10 cellular contexts compared by ENCODE assay signal in the genomic region with DNA sequence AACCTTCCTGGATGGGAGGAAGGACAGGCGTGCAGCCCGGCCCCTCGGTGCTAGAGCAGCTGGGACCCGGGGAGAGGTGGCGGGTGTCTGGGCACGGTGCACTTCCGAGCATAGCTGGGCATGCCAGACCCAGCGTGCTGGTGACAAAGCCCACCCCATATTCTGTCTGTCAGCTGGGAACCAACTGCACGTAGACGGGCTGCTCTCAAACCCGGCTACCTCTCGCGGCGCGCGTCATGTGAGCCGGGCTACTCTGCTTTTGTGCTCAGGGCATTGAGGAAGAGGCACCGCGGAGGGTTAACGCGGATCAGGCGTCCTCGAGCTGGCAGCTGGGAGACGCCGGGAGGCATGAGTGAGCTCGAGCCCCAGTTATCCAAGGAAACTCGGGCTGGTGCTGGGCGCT.
A peak's percentile ranks its signal among the peaks of the same experiment; 100 is the strongest.
DNase-seq lines count a peak whose midpoint lies in the region; ATAC-seq and TF ChIP-seq lines count a peak whose summit lies in the region.
"Had no signal": no experiment of that assay in that cellular context is flagged by ENCODE, and none has a peak within 500 bp of the region (broad histone marks: within the 10 kb centered on the region; RNA-seq: fewer than 3 reads in every experiment).

No MANE protein-coding gene starts in this region.

- POLR2A ChIA-PET in PC-3 (lab: Charles Lee; ENCODE audit: unreplicated experiment): no interaction called here

- no peak overlapping the region for H3K27ac ChIP-seq in hepatocyte
- H3K27ac ChIP-seq in smooth muscle cell (ENCODE audit: low read depth): no peak overlapping the region
- H3K27ac ChIP-seq in PC-3 (ENCODE audit: low read length): no peak overlapping the region

- H3K4me3 ChIP-seq in hepatocyte (no peak overlapping the region), smooth muscle cell (no peak overlapping the region), PC-3 (ENCODE audit: low read length) (no peak overlapping the region)

- H3K9me2 ChIP-seq in hepatocyte (replicated peaks; ENCODE audit: insufficient read depth): no peaks in the 10 kb centered on the region
- no peaks in the 10 kb centered on the region for H3K9me2 ChIP-seq in PC-3 (replicated peaks; ENCODE audit: low read length)

- H2AFZ ChIP-seq in hepatocyte (no peak overlapping the region), smooth muscle cell (ENCODE audit: low read depth) (no peak overlapping the region), PC-3 (ENCODE audit: low read length) (no peak overlapping the region)

- H4K20me1 ChIP-seq in hepatocyte (ENCODE audit: insufficient read depth, poor library complexity, severe bottlenecking) (no peaks in the 10 kb centered on the region), smooth muscle cell (ENCODE audit: low read depth) (no peaks in the 10 kb centered on the region), PC-3 (ENCODE audit: low read length) (no peaks in the 10 kb centered on the region)

- H3K9me3 ChIP-seq in hepatocyte (ENCODE audit: low read depth) (no peaks in the 10 kb centered on the region), smooth muscle cell (replicated peaks; ENCODE audit: low read depth) (no peaks in the 10 kb centered on the region), PC-3 (ENCODE audit: low read length) (no peaks in the 10 kb centered on the region)

- CTCF ChIA-PET in PC-3 (lab: Charles Lee): no interaction called here

- peaks cover 14% of the 10 kb centered on the region for H3K4me1 ChIP-seq in hepatocyte (ENCODE audit: insufficient read depth)
- peaks cover 26% of the 10 kb centered on the region for H3K4me1 ChIP-seq in smooth muscle cell (ENCODE audit: low read depth)
- no peaks in the 10 kb centered on the region for H3K4me1 ChIP-seq in PC-3 (ENCODE audit: insufficient read depth, low read length)

- BruUV-seq in PC-3 (replicated peaks; lab: Mats Ljungman, UMichigan): no TSS peak

- intact Hi-C loops in PC-3 (cut with micrococcal nuclease): no loop called here

- no peaks in the 10 kb centered on the region for H3K27me3 ChIP-seq in hepatocyte
- H3K27me3 ChIP-seq in smooth muscle cell (ENCODE audit: low read depth): no peaks in the 10 kb centered on the region
- H3K27me3 ChIP-seq in PC-3 (ENCODE audit: low read length): no peaks in the 10 kb centered on the region

- H3K9ac ChIP-seq in smooth muscle cell (ENCODE audit: low read depth) (no peak overlapping the region), PC-3 (ENCODE audit: low read length) (no peak overlapping the region)

- ATAC-seq in PC-3: no peak
- ATAC-seq in HG03460 (IDR thresholded peaks at IDR 0.05; ENCODE audit: unreplicated experiment): no peak

- H3K79me2 ChIP-seq in hepatocyte: no peaks in the 10 kb centered on the region
- no peaks in the 10 kb centered on the region for H3K79me2 ChIP-seq in smooth muscle cell (ENCODE audit: low read depth)
- H3K79me2 ChIP-seq in PC-3 (ENCODE audit: low read length): no peaks in the 10 kb centered on the region

- H3F3A ChIP-seq in smooth muscle cell (ENCODE audit: low read depth): no peaks in the 10 kb centered on the region
- H3F3A ChIP-seq in PC-3 (ENCODE audit: low read length, unreplicated experiment): no peaks in the 10 kb centered on the region

- TF ChIP-seq CTCF in hepatocyte (IDR thresholded peaks at IDR 0.05; ENCODE audit: poor library complexity) (no peak), smooth muscle cell (IDR thresholded peaks at IDR 0.05; ENCODE audit: borderline replicate concordance, insufficient read depth, poor library complexity, severe bottlenecking) (no peak), PC-3 (conservative IDR thresholded peaks at IDR 0.05; ENCODE audit: low read depth, low read length) (no peak)

- no peaks in the 10 kb centered on the region for H3K36me3 ChIP-seq in hepatocyte (replicated peaks; ENCODE audit: insufficient read depth, low read depth)
- H3K36me3 ChIP-seq in smooth muscle cell (ENCODE audit: low read depth): no peaks in the 10 kb centered on the region
- no peaks in the 10 kb centered on the region for H3K36me3 ChIP-seq in PC-3 (ENCODE audit: low read depth, low read length)

- 60% methylated on average over 28 of the region's 28 CpGs for WGBS in hepatocyte (ENCODE audit: low lambda C conversion rate, missing lambda C conversion rate)
- WGBS in smooth muscle cell (ENCODE audit: low lambda C conversion rate): 52% methylated on average over 28 of the region's 28 CpGs

- in situ Hi-C loops in SK-MEL-5 (cut with HindIII; ENCODE audit: low pct_unique_long_range_greater_than_20kb, low sequenced_read_pairs): no loop called here

- H3K4me2 ChIP-seq in hepatocyte (peak overlapping the region; percentile 56), smooth muscle cell (peak overlapping the region; percentile 40), PC-3 (ENCODE audit: low read length) (no peak overlapping the region)

- DNase-seq in NCI-H128 (lab: John Stamatoyannopoulos, UW; ENCODE audit: unreplicated experiment) (peak; percentile 83), SK-MEL-5 (ENCODE audit: low read depth, low spot score) (peak; percentile 61), hepatocyte (ENCODE audit: low spot score) (peak; percentile 21), smooth muscle cell (lab: John Stamatoyannopoulos, UW; ENCODE audit: unreplicated experiment) (no peak), COR-L47 (lab: John Stamatoyannopoulos, UW) (no peak), PC-3 (no peak)
- no peak for DNase-seq in activated CD4-positive, CD25-positive, alpha-beta regulatory T cell (lab: John Stamatoyannopoulos, UW)
- DNase-seq: activated CD4-positive, alpha-beta T cell treated with anti-CD3 and anti-CD28 coated beads, Interleukin-2, amount 10 ng/mL, durations not matched to agents 24 days and 14 days; effector CD4-positive, alpha-beta T cell had no signal

Comparison
In these comparisons a context has a peak if more than half of its experiments do, and no peak if none do; other contexts are left out.
1. DNase-seq: peak in NCI-H128 (single experiment), SK-MEL-5 (single experiment) and hepatocyte (single experiment); none in smooth muscle cell (single experiment), COR-L47 (single experiment), PC-3 (single experiment) and activated CD4-positive, CD25-positive, alpha-beta regulatory T cell (0 of 4).